ENCODE assay signal across 1 cellular context in the genomic region with DNA sequence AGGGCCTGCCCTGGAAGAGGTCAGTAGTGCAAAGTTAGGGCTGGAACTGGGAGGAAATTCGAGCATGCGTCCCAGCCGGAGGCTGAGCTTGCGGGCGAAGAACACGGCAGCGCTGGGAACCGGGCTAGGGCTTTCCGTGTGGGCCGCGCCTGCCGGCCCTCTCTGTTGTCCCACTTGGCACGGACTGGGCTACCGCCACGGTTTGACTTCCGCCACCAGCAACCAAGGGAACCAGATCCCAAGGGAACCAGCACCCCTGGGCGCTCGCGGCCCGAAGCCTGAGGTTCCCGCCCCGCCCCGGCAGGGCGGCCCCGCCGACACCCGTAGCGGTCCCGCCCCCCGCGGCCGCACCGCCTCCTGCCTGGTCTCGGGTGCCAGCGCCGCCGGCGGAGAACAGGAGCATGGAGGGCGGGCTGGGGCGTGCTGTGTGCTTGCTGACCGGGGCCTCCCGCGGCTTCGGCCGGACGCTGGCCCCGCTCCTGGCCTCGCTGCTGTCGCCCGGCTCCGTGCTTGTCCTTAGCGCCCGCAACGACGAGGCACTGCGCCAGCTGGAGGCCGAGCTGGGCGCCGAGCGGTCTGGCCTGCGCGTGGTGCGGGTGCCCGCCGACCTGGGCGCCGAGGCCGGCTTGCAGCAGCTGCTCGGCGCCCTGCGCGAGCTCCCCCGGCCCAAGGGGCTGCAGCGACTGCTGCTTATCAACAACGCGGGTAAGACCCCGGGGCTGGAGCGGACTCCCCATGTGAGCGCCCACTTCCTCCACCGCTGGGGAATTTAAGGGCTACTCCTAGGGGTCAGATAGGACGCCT.
TF ChIP-seq lines count a peak whose summit lies in the region.

TSS of gene SPR (plus strand) at position 377 of the 804 bp plus-strand sequence. CDS start at position 402, 25 bp downstream.

TF ChIP-seq in HepG2, 621 proteins besides CTCF, POLR2A, EP300 and RAD21 (continued from another document and continues in another):
- TF ChIP-seq DZIP1 (CRISPR knock-in tag; IDR thresholded peaks at IDR 0.05): no peak
- TF ChIP-seq ZSCAN20 (CRISPR knock-in tag; IDR thresholded peaks at IDR 0.05; ENCODE audit: borderline replicate concordance): peak; percentile 71
- peak; percentile 35 for TF ChIP-seq NKX3-1 (CRISPR knock-in tag; IDR thresholded peaks at IDR 0.05)
- no peak for TF ChIP-seq RCOR2 (CRISPR knock-in tag; IDR thresholded peaks at IDR 0.05)
- TF ChIP-seq ZMYM3 (CRISPR knock-in tag; IDR thresholded peaks at IDR 0.05): no peak
- peak; percentile 32 for TF ChIP-seq SKIL (CRISPR knock-in tag; IDR thresholded peaks at IDR 0.05; ENCODE audit: borderline replicate concordance)
- no peak for TF ChIP-seq TBX3 (IDR thresholded peaks at IDR 0.05; ENCODE audit: borderline replicate concordance)
- 0 out of 2 replicates have a peak, but pooled peaks have one; percentile 36 for TF ChIP-seq FOXJ3 (CRISPR knock-in tag; IDR thresholded peaks at IDR 0.05; ENCODE audit: borderline replicate concordance)
- TF ChIP-seq MIER2 (CRISPR knock-in tag; IDR thresholded peaks at IDR 0.05): peak; percentile 52; the same call in 1 of the 2 replicates
- no peak; the same call in 1 of the 2 replicates for TF ChIP-seq NFKBIZ (CRISPR knock-in tag; IDR thresholded peaks at IDR 0.05)
- no peak for TF ChIP-seq SNRNP70 (IDR thresholded peaks at IDR 0.05; ENCODE audit: low read depth, low read length)
- TF ChIP-seq IRX3 (CRISPR knock-in tag; IDR thresholded peaks at IDR 0.05; ENCODE audit: borderline replicate concordance, low read depth): peak; percentile 70; the same call in 1 of the 2 replicates
- TF ChIP-seq, protein P1, sequence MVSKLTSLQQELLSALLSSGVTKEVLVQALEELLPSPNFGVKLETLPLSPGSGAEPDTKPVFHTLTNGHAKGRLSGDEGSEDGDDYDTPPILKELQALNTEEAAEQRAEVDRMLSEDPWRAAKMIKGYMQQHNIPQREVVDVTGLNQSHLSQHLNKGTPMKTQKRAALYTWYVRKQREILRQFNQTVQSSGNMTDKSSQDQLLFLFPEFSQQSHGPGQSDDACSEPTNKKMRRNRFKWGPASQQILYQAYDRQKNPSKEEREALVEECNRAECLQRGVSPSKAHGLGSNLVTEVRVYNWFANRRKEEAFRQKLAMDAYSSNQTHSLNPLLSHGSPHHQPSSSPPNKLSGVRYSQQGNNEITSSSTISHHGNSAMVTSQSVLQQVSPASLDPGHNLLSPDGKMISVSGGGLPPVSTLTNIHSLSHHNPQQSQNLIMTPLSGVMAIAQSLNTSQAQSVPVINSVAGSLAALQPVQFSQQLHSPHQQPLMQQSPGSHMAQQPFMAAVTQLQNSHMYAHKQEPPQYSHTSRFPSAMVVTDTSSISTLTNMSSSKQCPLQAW (CRISPR knock-in tag; IDR thresholded peaks at IDR 0.05): no peak
- TF ChIP-seq ZNF264 (CRISPR knock-in tag; IDR thresholded peaks at IDR 0.05): no peak; the same call in 1 of the 2 replicates
- no peak for TF ChIP-seq ZNF329 (CRISPR knock-in tag; IDR thresholded peaks at IDR 0.05; ENCODE audit: low read depth)
- TF ChIP-seq ZNF7 (CRISPR knock-in tag; IDR thresholded peaks at IDR 0.05): no peak
- 0 out of 2 replicates have a peak, but pooled peaks have one; percentile 59 for TF ChIP-seq E2F2 (CRISPR knock-in tag; IDR thresholded peaks at IDR 0.05; ENCODE audit: borderline replicate concordance)
- TF ChIP-seq ZNF136 (CRISPR knock-in tag; IDR thresholded peaks at IDR 0.05; ENCODE audit: low read depth): no peak
- TF ChIP-seq PCBP1 (IDR thresholded peaks at IDR 0.05; ENCODE audit: borderline replicate concordance, low read depth, low read length): no peak
- TF ChIP-seq, protein P2, sequence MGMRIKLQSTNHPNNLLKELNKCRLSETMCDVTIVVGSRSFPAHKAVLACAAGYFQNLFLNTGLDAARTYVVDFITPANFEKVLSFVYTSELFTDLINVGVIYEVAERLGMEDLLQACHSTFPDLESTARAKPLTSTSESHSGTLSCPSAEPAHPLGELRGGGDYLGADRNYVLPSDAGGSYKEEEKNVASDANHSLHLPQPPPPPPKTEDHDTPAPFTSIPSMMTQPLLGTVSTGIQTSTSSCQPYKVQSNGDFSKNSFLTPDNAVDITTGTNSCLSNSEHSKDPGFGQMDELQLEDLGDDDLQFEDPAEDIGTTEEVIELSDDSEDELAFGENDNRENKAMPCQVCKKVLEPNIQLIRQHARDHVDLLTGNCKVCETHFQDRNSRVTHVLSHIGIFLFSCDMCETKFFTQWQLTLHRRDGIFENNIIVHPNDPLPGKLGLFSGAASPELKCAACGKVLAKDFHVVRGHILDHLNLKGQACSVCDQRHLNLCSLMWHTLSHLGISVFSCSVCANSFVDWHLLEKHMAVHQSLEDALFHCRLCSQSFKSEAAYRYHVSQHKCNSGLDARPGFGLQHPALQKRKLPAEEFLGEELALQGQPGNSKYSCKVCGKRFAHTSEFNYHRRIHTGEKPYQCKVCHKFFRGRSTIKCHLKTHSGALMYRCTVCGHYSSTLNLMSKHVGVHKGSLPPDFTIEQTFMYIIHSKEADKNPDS (CRISPR knock-in tag; IDR thresholded peaks at IDR 0.05): 0 out of 2 replicates have a peak, but pooled peaks have one; percentile 40
- no peak for TF ChIP-seq ZSCAN9 (CRISPR knock-in tag; IDR thresholded peaks at IDR 0.05; ENCODE audit: borderline replicate concordance)
- no peak for TF ChIP-seq REXO4 (CRISPR knock-in tag; IDR thresholded peaks at IDR 0.05; ENCODE audit: borderline replicate concordance)
- no peak for TF ChIP-seq TBP (CRISPR knock-in tag; IDR thresholded peaks at IDR 0.05)
- peak; percentile 95 for TF ChIP-seq ZFX (CRISPR knock-in tag; IDR thresholded peaks at IDR 0.05; ENCODE audit: low read depth)
- peak; percentile 62; the same call in 1 of the 2 replicates for TF ChIP-seq ZNF780A (CRISPR knock-in tag; IDR thresholded peaks at IDR 0.05)
- peak; percentile 46 for TF ChIP-seq AKNA (CRISPR knock-in tag; IDR thresholded peaks at IDR 0.05; ENCODE audit: borderline replicate concordance)
- TF ChIP-seq, protein P3, sequence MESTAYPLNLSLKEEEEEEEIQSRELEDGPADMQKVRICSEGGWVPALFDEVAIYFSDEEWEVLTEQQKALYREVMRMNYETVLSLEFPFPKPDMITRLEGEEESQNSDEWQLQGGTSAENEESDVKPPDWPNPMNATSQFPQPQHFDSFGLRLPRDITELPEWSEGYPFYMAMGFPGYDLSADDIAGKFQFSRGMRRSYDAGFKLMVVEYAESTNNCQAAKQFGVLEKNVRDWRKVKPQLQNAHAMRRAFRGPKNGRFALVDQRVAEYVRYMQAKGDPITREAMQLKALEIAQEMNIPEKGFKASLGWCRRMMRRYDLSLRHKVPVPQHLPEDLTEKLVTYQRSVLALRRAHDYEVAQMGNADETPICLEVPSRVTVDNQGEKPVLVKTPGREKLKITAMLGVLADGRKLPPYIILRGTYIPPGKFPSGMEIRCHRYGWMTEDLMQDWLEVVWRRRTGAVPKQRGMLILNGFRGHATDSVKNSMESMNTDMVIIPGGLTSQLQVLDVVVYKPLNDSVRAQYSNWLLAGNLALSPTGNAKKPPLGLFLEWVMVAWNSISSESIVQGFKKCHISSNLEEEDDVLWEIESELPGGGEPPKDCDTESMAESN (CRISPR knock-in tag; conservative IDR thresholded peaks at IDR 0.05): no peak; the same call in 1 of the 2 replicates
- 0 out of 2 replicates have a peak, but pooled peaks have one; percentile 60 for TF ChIP-seq ZBTB3 (CRISPR knock-in tag; IDR thresholded peaks at IDR 0.05; ENCODE audit: borderline replicate concordance, low read depth)
- TF ChIP-seq, protein P4, sequence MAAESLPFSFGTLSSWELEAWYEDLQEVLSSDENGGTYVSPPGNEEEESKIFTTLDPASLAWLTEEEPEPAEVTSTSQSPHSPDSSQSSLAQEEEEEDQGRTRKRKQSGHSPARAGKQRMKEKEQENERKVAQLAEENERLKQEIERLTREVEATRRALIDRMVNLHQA (CRISPR knock-in tag; IDR thresholded peaks at IDR 0.05): no peak
- peak; percentile 68 for TF ChIP-seq PATZ1 (CRISPR knock-in tag; IDR thresholded peaks at IDR 0.05)
- no peak for TF ChIP-seq TEF (CRISPR knock-in tag; IDR thresholded peaks at IDR 0.05)
- no peak for TF ChIP-seq CC2D1A (CRISPR knock-in tag; IDR thresholded peaks at IDR 0.05)
- TF ChIP-seq RORA (CRISPR knock-in tag; IDR thresholded peaks at IDR 0.05): no peak
